5 cellular contexts compared by ENCODE assay signal in genomic region chr2:89229979-89230378, GRCh38.
DNase-seq lines count a peak whose midpoint lies in the region; ATAC-seq, FAIRE-seq and TF ChIP-seq lines count a peak whose summit lies in the region.
"Not testable (repeated sequence)": the region's sequence is repeated elsewhere in the genome, so short reads cannot be mapped to it uniquely, and the experiment has no call there.

No MANE protein-coding gene starts in this region.

- not testable (repeated sequence) for H3K27ac ChIP-seq in gastroesophageal sphincter; spleen; upper lobe of right lung; aorta (ENCODE audit: low read depth in 1 of 2, low read length in 2 of 2)

- WGBS in gastroesophageal sphincter (ENCODE audit: low coverage in 1 of 2), 2 donors, result no CpG with 5 or more reads among the region's 6 CpGs
- 79 to 91% (median 83%) methylated on average over 4 of the region's 6 CpGs; no CpG with 5 or more reads in 2 of the 5 donors for WGBS in spleen, 5 donors
- 94 to 96% methylated on average over 4 of the region's 6 CpGs for WGBS in aorta, 2 donors

- not testable (repeated sequence) for H3K27me3 ChIP-seq in gastroesophageal sphincter; spleen (replicated peaks in 1 of 7); upper lobe of right lung; aorta (ENCODE audit: control insufficient read depth in 1 of 2, insufficient read depth in 2 of 2, low read length in 1 of 2)

- H3K36me3 ChIP-seq in gastroesophageal sphincter; spleen; upper lobe of right lung; aorta (ENCODE audit: control insufficient read depth in 1 of 2, insufficient read depth in 2 of 2, low read length in 1 of 2): not testable (repeated sequence)

- intact Hi-C loops in spleen (cut with DNase I; ENCODE audit: low total_unique reads); upper lobe of right lung (cut with DNase I); aorta (cut with DNase I): not testable (repeated sequence)

- peak; percentile 67 for FAIRE-seq in urothelium cell line (lab: Jason Lieb, UNC)

- DNase-seq in spleen, result peak; percentile 53
- DNase-seq in upper lobe of right lung; urothelium cell line (ENCODE audit: low spot score); aorta: not testable (repeated sequence)

- ATAC-seq in gastroesophageal sphincter, result peak; percentile 28
- peak; percentile 30 for ATAC-seq in upper lobe of right lung
- peak; percentile 29 for ATAC-seq in aorta (ENCODE audit: low FRiP score)

- TF ChIP-seq POLR2A in gastroesophageal sphincter (IDR thresholded peaks at IDR 0.05); spleen (IDR thresholded peaks at IDR 0.05): not testable (repeated sequence)

- H3K4me1 ChIP-seq in gastroesophageal sphincter; spleen; upper lobe of right lung; aorta (ENCODE audit: control insufficient read depth in 1 of 2, insufficient read depth in 2 of 2, low read length in 2 of 2): not testable (repeated sequence)

- H3K4me3 ChIP-seq in gastroesophageal sphincter; spleen; upper lobe of right lung; aorta (ENCODE audit: low read length in 2 of 2): not testable (repeated sequence)

- H3K9me3 ChIP-seq in gastroesophageal sphincter; spleen; upper lobe of right lung; aorta (ENCODE audit: control insufficient read depth, low read length): not testable (repeated sequence)

- TF ChIP-seq EP300 in gastroesophageal sphincter (IDR thresholded peaks at IDR 0.05), result not testable (repeated sequence)

- TF ChIP-seq CTCF in gastroesophageal sphincter (IDR thresholded peaks at IDR 0.05); spleen (IDR thresholded peaks at IDR 0.05 in 8 of 11, conservative IDR thresholded peaks at IDR 0.05 in 3 of 11); upper lobe of right lung (IDR thresholded peaks at IDR 0.05): not testable (repeated sequence)
